Comparison of ENCODE assay signal across 29 cellular contexts in genomic region chr5:178347956-178348355, GRCh38.
"Had no signal": no experiment of that assay in that cellular context is flagged by ENCODE, and none has a peak within 500 bp of the region (broad histone marks: within the 10 kb centered on the region; RNA-seq: fewer than 3 reads in every experiment).

No MANE protein-coding gene starts in this region.

- H3K27ac ChIP-seq: epithelial cell of prostate, esophagus squamous epithelium, left ventricle myocardium inferior, parathyroid adenoma, right atrium auricular region, spleen, thoracic aorta, WERI-Rb-1 had no signal

- H3K27me3 Mint-ChIP-seq: activated T-cell treated with anti-CD3 and anti-CD28 coated beads, Interleukin-2, amount 50 U/mL, for 24 hours had no signal

- H3K4me3 Mint-ChIP-seq: activated CD4-positive, alpha-beta memory T cell treated with anti-CD3 and anti-CD28 coated beads for 36 hours; activated CD4-positive, alpha-beta T cell treated with anti-CD3 and anti-CD28 coated beads, Interleukin-2, amount 10 ng/mL, durations not matched to agents 24 days and 14 days; activated T-cell treated with anti-CD3 and anti-CD28 coated beads, Interleukin-2, amount 50 U/mL, for 24 hours; dendritic cell treated with granulocyte-macrophage colony-stimulating factor and Interleukin-4, amounts not matched to agents 40 ng/mL and 50 ng/mL, for 4 days; naive thymus-derived CD4-positive, alpha-beta T cell; T-helper 17 cell had no signal

- H3K36me3 Mint-ChIP-seq: activated CD4-positive, alpha-beta memory T cell treated with anti-CD3 and anti-CD28 coated beads for 36 hours; naive thymus-derived CD4-positive, alpha-beta T cell; type B pancreatic cell had no signal

- H3K9me3 Mint-ChIP-seq: activated CD4-positive, alpha-beta memory T cell treated with anti-CD3 and anti-CD28 coated beads for 36 hours; activated CD4-positive, alpha-beta T cell treated with anti-CD3 and anti-CD28 coated beads, Interleukin-2, amount 10 ng/mL, durations not matched to agents 24 days and 14 days; activated T-cell treated with anti-CD3 and anti-CD28 coated beads, Interleukin-2, amount 50 U/mL, for 24 hours; dendritic cell treated with granulocyte-macrophage colony-stimulating factor and Interleukin-4, amounts not matched to agents 40 ng/mL and 50 ng/mL, for 4 days; naive thymus-derived CD4-positive, alpha-beta T cell; type B pancreatic cell had no signal

- H3K4me1 Mint-ChIP-seq: activated CD4-positive, alpha-beta T cell treated with anti-CD3 and anti-CD28 coated beads, Interleukin-2, amount 10 ng/mL, durations not matched to agents 24 days and 14 days; T-helper 17 cell had no signal

- H3K27me3 ChIP-seq: right atrium auricular region, spleen had no signal

- H3K4me1 ChIP-seq: left ventricle myocardium inferior, parathyroid adenoma, right atrium auricular region had no signal

- ATAC-seq: naive thymus-derived CD4-positive, alpha-beta T cell; T-helper 17 cell had no signal

- DNase-seq: activated CD4-positive, alpha-beta memory T cell treated with anti-CD3 and anti-CD28 coated beads for 36 hours; activated CD4-positive, alpha-beta T cell treated with anti-CD3 and anti-CD28 coated beads, Interleukin-2, amount 10 ng/mL, durations not matched to agents 24 days and 14 days; activated CD4-positive, CD25-positive, alpha-beta regulatory T cell treated with anti-CD3 and anti-CD28 coated beads, Interleukin-2, amount 50 U/mL, for 72 hours; activated CD8-positive, alpha-beta memory T cell treated with anti-CD3 and anti-CD28 coated beads, Interleukin-2, amount 50 U/mL, for 4 hours; activated gamma-delta T cell; activated naive CD4-positive, alpha-beta T cell treated with anti-CD3 and anti-CD28 coated beads, Interleukin-2, amount 50 U/mL, for 16 hours; activated T-cell treated with anti-CD3 and anti-CD28 coated beads, Interleukin-2, amount 50 U/mL, for 24 hours; amniotic stem cell; caudate nucleus; effector CD4-positive, alpha-beta T cell; esophagus squamous epithelium; left ventricle myocardium inferior; midbrain; naive thymus-derived CD4-positive, alpha-beta T cell; spleen; stimulated activated naive CD4-positive, alpha-beta T cell treated with Interleukin-2 at 50 U/mL for 16 hours; SW 1271; T-helper 17 cell; T1000; WERI-Rb-1 had no signal

- H3K9me3 ChIP-seq: esophagus squamous epithelium, left ventricle myocardium inferior, right atrium auricular region, SK-N-SH, spleen, thoracic aorta had no signal

- H3K36me3 ChIP-seq: esophagus squamous epithelium, left ventricle myocardium inferior, right atrium auricular region, spleen, thoracic aorta, WERI-Rb-1 had no signal

- FAIRE-seq: endometrium, frontal cortex had no signal

- H3K9ac ChIP-seq: parathyroid adenoma, SK-N-SH had no signal

- H3K27ac Mint-ChIP-seq: activated CD4-positive, alpha-beta memory T cell treated with anti-CD3 and anti-CD28 coated beads for 36 hours; activated CD4-positive, alpha-beta T cell treated with anti-CD3 and anti-CD28 coated beads, Interleukin-2, amount 10 ng/mL, durations not matched to agents 24 days and 14 days; activated T-cell treated with anti-CD3 and anti-CD28 coated beads, Interleukin-2, amount 50 U/mL, for 24 hours; dendritic cell treated with granulocyte-macrophage colony-stimulating factor and Interleukin-4, amounts not matched to agents 40 ng/mL and 50 ng/mL, for 4 days; naive thymus-derived CD4-positive, alpha-beta T cell; T-helper 17 cell had no signal

- H3K4me3 ChIP-seq: esophagus squamous epithelium, left ventricle myocardium inferior, right atrium auricular region, spleen, thoracic aorta had no signal
